30 cellular contexts compared by ENCODE assay signal in genomic region chr4:120055167-120055566, GRCh38. TPM values are rescaled to one million over a fixed set of nuclear protein-coding genes. Genes with fewer than 3 reads are reported as not detected.
DNase-seq lines count a peak whose midpoint lies in the region; ATAC-seq, FAIRE-seq and TF ChIP-seq lines count a peak whose summit lies in the region.
"Had no signal": no experiment of that assay in that cellular context is flagged by ENCODE, and none has a peak within 500 bp of the region (broad histone marks: within the 10 kb centered on the region; RNA-seq: fewer than 3 reads in every experiment).

No MANE protein-coding gene starts in this region.

- no peaks in the 10 kb centered on the region; the same call in 1 of the 2 replicates for H3K4me1 ChIP-seq in Panc1 (ENCODE audit: control insufficient read depth, insufficient read depth, low read length)
- peaks cover 15 to 34% of the 10 kb centered on the region in 2 donors for H3K4me1 ChIP-seq in thoracic aorta (ENCODE audit: control insufficient read depth in 1 of 2, low read depth in 2 of 2)
- no peaks in the 10 kb centered on the region for H3K4me1 ChIP-seq in prostate gland (replicated peaks)
- H3K4me1 ChIP-seq: A549, suprapubic skin, vagina had no signal

- peak; percentile 86 for FAIRE-seq in islet of Langerhans (lab: Jason Lieb, UNC)
- FAIRE-seq: A549 had no signal

- peaks cover 31% of the 10 kb centered on the region for H3K36me3 Mint-ChIP-seq in activated T-helper 2 cell treated with anti-CD3 and anti-CD28 coated beads, Interferon-gamma antibody, Interleukin-2, Interleukin-4, amounts not matched to agents 10 μg/mL and 5 μg/mL and 100 μg/mL, durations not matched to agents 14 hours and 24 hours and 36 hours (ENCODE audit: low read depth)

- no peak for TF ChIP-seq POLR2A in prostate gland (IDR thresholded peaks at IDR 0.05)

- H3K27me3 Mint-ChIP-seq in activated T-helper 2 cell treated with anti-CD3 and anti-CD28 coated beads, Interferon-gamma antibody, Interleukin-2, Interleukin-4, amounts not matched to agents 10 μg/mL and 5 μg/mL and 100 μg/mL, durations not matched to agents 14 hours and 24 hours and 36 hours (ENCODE audit: low read depth), result no peaks in the 10 kb centered on the region
- H3K27me3 Mint-ChIP-seq: CD8-positive, alpha-beta memory T cell; dendritic cell treated with granulocyte-macrophage colony-stimulating factor and Interleukin-4, amounts not matched to agents 40 ng/mL and 50 ng/mL, for 4 days had no signal

- H3K36me3 ChIP-seq in Panc1 (ENCODE audit: control insufficient read depth, insufficient read depth, low read length), result peaks cover 14% of the 10 kb centered on the region; the same call in 1 of the 2 replicates
- no peaks in the 10 kb centered on the region for H3K36me3 ChIP-seq in thoracic aorta
- H3K36me3 ChIP-seq in prostate gland, result no peaks in the 10 kb centered on the region
- H3K36me3 ChIP-seq: suprapubic skin, vagina had no signal

- POLR2A ChIA-PET in Panc1 (lab: Charles Lee), result no interaction called here

- peak; percentile 10 for DNase-seq in NCI-H2227 (lab: John Stamatoyannopoulos, UW; ENCODE audit: unreplicated experiment)
- no peak for DNase-seq in NCI-H2227 treated with DMSO at 0.1 percent for 48 hours (lab: John Stamatoyannopoulos, UW)
- no peak for DNase-seq in Panc1 (ENCODE audit: low read depth, low spot score)
- DNase-seq in thoracic aorta (ENCODE audit: low spot score), result no peak
- DNase-seq in activated T-helper 2 cell treated with anti-CD3 and anti-CD28 coated beads, Interferon-gamma antibody, Interleukin-2, Interleukin-4, amounts not matched to agents 10 μg/mL and 5 μg/mL and 100 μg/mL, durations not matched to agents 14 hours and 24 hours and 36 hours (ENCODE audit: low spot score), result no peak
- DNase-seq in LoVo (ENCODE audit: low spot score), result no peak
- no peak for DNase-seq in prostate gland (ENCODE audit: low spot score)
- DNase-seq: activated CD4-positive, alpha-beta T cell treated with anti-CD3 and anti-CD28 coated beads for 48 hours; activated naive CD4-positive, alpha-beta T cell treated with Interleukin-2 at 50 U/mL for 16 hours; activated T-cell treated with anti-CD3 and anti-CD28 coated beads, Interleukin-2, amount 50 U/mL, for 48 hours; CD8-positive, alpha-beta memory T cell; GDM1; GM23248; heart left ventricle; KBM-7; mammary epithelial cell; MV-4-11; NCI-H187; NCI-H446; nucleus accumbens; retina; spleen; stimulated activated CD4-positive, alpha-beta T cell treated with anti-CD3 and anti-CD28 coated beads, Interleukin-2, amount 100 ng/mL, for 48 hours had no signal

- H3K27ac ChIP-seq in Panc1 (ENCODE audit: low read length) (peak overlapping the region; percentile 72; the same call in 1 of the 2 replicates), thoracic aorta (peak overlapping the region; percentile 84 to 85), prostate gland (no peak overlapping the region)
- H3K27ac ChIP-seq: A549, GM23248, heart left ventricle, suprapubic skin, vagina had no signal

- H3K27me3 ChIP-seq in Panc1 (ENCODE audit: control insufficient read depth, insufficient read depth, low read length) (no peaks in the 10 kb centered on the region), thoracic aorta (replicated peaks; ENCODE audit: insufficient read depth) (no peaks in the 10 kb centered on the region), prostate gland (replicated peaks; ENCODE audit: insufficient read depth) (no peaks in the 10 kb centered on the region)
- H3K27me3 ChIP-seq: heart left ventricle, spleen, suprapubic skin, vagina had no signal

- H3K9me3 ChIP-seq in Panc1 (ENCODE audit: control insufficient read depth, insufficient read depth, low read depth, low read length) (no peaks in the 10 kb centered on the region), thoracic aorta (no peaks in the 10 kb centered on the region), prostate gland (no peaks in the 10 kb centered on the region)
- H3K9me3 ChIP-seq: A549, heart left ventricle, spleen, suprapubic skin, vagina had no signal

- H3K27ac Mint-ChIP-seq in activated T-helper 2 cell treated with anti-CD3 and anti-CD28 coated beads, Interferon-gamma antibody, Interleukin-2, Interleukin-4, amounts not matched to agents 10 μg/mL and 5 μg/mL and 100 μg/mL, durations not matched to agents 14 hours and 24 hours and 36 hours, result no peak overlapping the region
- H3K27ac Mint-ChIP-seq: CD8-positive, alpha-beta memory T cell; dendritic cell treated with granulocyte-macrophage colony-stimulating factor and Interleukin-4, amounts not matched to agents 40 ng/mL and 50 ng/mL, for 4 days; stimulated activated effector memory CD8-positive, alpha-beta T cell treated with anti-CD3 and anti-CD28 coated beads, Interleukin-12 subunit alpha, Interleukin-12 subunit beta, amount 100 ng/mL, for 72 hours; T-helper 2 cell treated with Interferon-gamma antibody and Interleukin-4, amounts not matched to agents 5 μg/mL and 100 μg/mL, for 36 hours had no signal

- no peak overlapping the region for H3K4me3 Mint-ChIP-seq in activated T-helper 2 cell treated with anti-CD3 and anti-CD28 coated beads, Interferon-gamma antibody, Interleukin-2, Interleukin-4, amounts not matched to agents 10 μg/mL and 5 μg/mL and 100 μg/mL, durations not matched to agents 14 hours and 24 hours and 36 hours (ENCODE audit: low read depth)
- H3K4me3 Mint-ChIP-seq: dendritic cell treated with granulocyte-macrophage colony-stimulating factor and Interleukin-4, amounts not matched to agents 40 ng/mL and 50 ng/mL, for 4 days; stimulated activated effector memory CD8-positive, alpha-beta T cell treated with anti-CD3 and anti-CD28 coated beads, Interleukin-12 subunit alpha, Interleukin-12 subunit beta, amount 100 ng/mL, for 72 hours; T-helper 2 cell treated with Interferon-gamma antibody and Interleukin-4, amounts not matched to agents 5 μg/mL and 100 μg/mL, for 36 hours had no signal

- H3K4me1 Mint-ChIP-seq in activated T-helper 2 cell treated with anti-CD3 and anti-CD28 coated beads, Interferon-gamma antibody, Interleukin-2, Interleukin-4, amounts not matched to agents 10 μg/mL and 5 μg/mL and 100 μg/mL, durations not matched to agents 14 hours and 24 hours and 36 hours (ENCODE audit: low read depth), result peaks cover 6% of the 10 kb centered on the region
- H3K4me1 Mint-ChIP-seq: stimulated activated effector memory CD8-positive, alpha-beta T cell treated with anti-CD3 and anti-CD28 coated beads, Interleukin-12 subunit alpha, Interleukin-12 subunit beta, amount 100 ng/mL, for 72 hours had no signal

- intact Hi-C loops in Panc1 (cut with micrococcal nuclease; ENCODE audit: unreplicated experiment), result loop anchor here (10.0 kb wide), 1 partner anchor 500 kb away; no protein-coding TSS in a partner anchor
- intact Hi-C loops in activated T-helper 2 cell treated with anti-CD3 and anti-CD28 coated beads, Interferon-gamma antibody, Interleukin-2, Interleukin-4, amounts not matched to agents 10 μg/mL and 5 μg/mL and 100 μg/mL, durations not matched to agents 14 hours and 24 hours and 36 hours (cut with micrococcal nuclease), result no loop called here
- intact Hi-C loops in prostate gland (cut with DNase I), result no loop called here

- WGBS in prostate gland, result 13% methylated on average over 1 of the region's 1 CpG

- no TSS peak for BruUV-seq in Panc1 (replicated peaks; lab: Mats Ljungman, UMichigan)

- in situ Hi-C loops in Panc1 (cut with HindIII; ENCODE audit: low pct_unique_long_range_greater_than_20kb, low sequenced_read_pairs), result no loop called here

- CTCF ChIA-PET in Panc1 (lab: Charles Lee), result no interaction called here

- ATAC-seq in Panc1 (no peak), thoracic aorta (ENCODE audit: insufficient number of reproducible peaks, low FRiP score, low read depth) (peak; percentile 32)
- ATAC-seq: A549; heart left ventricle; stimulated activated effector memory CD8-positive, alpha-beta T cell treated with anti-CD3 and anti-CD28 coated beads, Interleukin-12 subunit alpha, Interleukin-12 subunit beta, amount 100 ng/mL, for 72 hours had no signal

- H3K4me3 ChIP-seq in Panc1 (ENCODE audit: low read depth in 2 of 2, low read length in 2 of 2), result no peak overlapping the region
- H3K4me3 ChIP-seq in thoracic aorta, result no peak overlapping the region
- no peak overlapping the region for H3K4me3 ChIP-seq in prostate gland
- H3K4me3 ChIP-seq: A549, GM23248, heart left ventricle, spleen, suprapubic skin, vagina had no signal

- H3K9me3 Mint-ChIP-seq in activated T-helper 2 cell treated with anti-CD3 and anti-CD28 coated beads, Interferon-gamma antibody, Interleukin-2, Interleukin-4, amounts not matched to agents 10 μg/mL and 5 μg/mL and 100 μg/mL, durations not matched to agents 14 hours and 24 hours and 36 hours, result no peaks in the 10 kb centered on the region
- H3K9me3 Mint-ChIP-seq: CD8-positive, alpha-beta memory T cell; dendritic cell treated with granulocyte-macrophage colony-stimulating factor and Interleukin-4, amounts not matched to agents 40 ng/mL and 50 ng/mL, for 4 days; stimulated activated effector memory CD8-positive, alpha-beta T cell treated with anti-CD3 and anti-CD28 coated beads, Interleukin-12 subunit alpha, Interleukin-12 subunit beta, amount 100 ng/mL, for 72 hours; T-helper 2 cell treated with Interferon-gamma antibody and Interleukin-4, amounts not matched to agents 5 μg/mL and 100 μg/mL, for 36 hours had no signal

- TF ChIP-seq CTCF in Panc1 (IDR thresholded peaks at IDR 0.05) (no peak), thoracic aorta (IDR thresholded peaks at IDR 0.05) (no peak), prostate gland (IDR thresholded peaks at IDR 0.05) (no peak)

RNA-seq across cellular contexts. Expression of gene MAD2L1, which starts 11.5 kb away (rescaled TPM):
- total RNA-seq in Panc1 (2021; ENCODE audit: unreplicated experiment) (43.7 TPM), thoracic aorta (under 1 TPM; 0.14 to 0.49 TPM), prostate gland (10 to 100 TPM in 1 of 2 donors, 1 to 10 TPM in 1; 2.4 to 11.0 TPM)
- 26.4 TPM for polyA plus RNA-seq in Panc1 (2012; ENCODE audit: insufficient read length)
- 68.7 and 70.8 TPM in 2 replicates for total RNA-seq in activated T-helper 2 cell treated with anti-CD3 and anti-CD28 coated beads, Interferon-gamma antibody, Interleukin-2, Interleukin-4, amounts not matched to agents 10 μg/mL and 5 μg/mL and 100 μg/mL, durations not matched to agents 14 hours and 24 hours and 36 hours

Comparison
In these comparisons a context has a peak if more than half of its experiments do, and no peak if none do; other contexts are left out.
1. H3K27ac ChIP-seq: peak in Panc1 (single experiment) and thoracic aorta (2 of 2); none in prostate gland (0 of 2).